ENCODE assay signal across 23 cellular contexts in genomic region chr10:125369382-125370326, GRCh38.
A peak's percentile ranks its signal among the peaks of the same experiment; 100 is the strongest.
DNase-seq lines count a peak whose midpoint lies in the region; ATAC-seq, FAIRE-seq and TF ChIP-seq lines count a peak whose summit lies in the region.
"Had no signal": no experiment of that assay in that cellular context is flagged by ENCODE, and none has a peak within 500 bp of the region (broad histone marks: within the 10 kb centered on the region; RNA-seq: fewer than 3 reads in every experiment).

No MANE protein-coding gene starts in this region.

- TF ChIP-seq RAD21 in IMR-90 (IDR thresholded peaks at IDR 0.05; ENCODE audit: low read length) (no peak), H1 (IDR thresholded peaks at IDR 0.05 in 1 of 2, conservative IDR thresholded peaks at IDR 0.05 in 1 of 2; ENCODE audit: low read depth in 2 of 2, low read length in 2 of 2) (no peak), HepG2 (CRISPR knock-in tag; IDR thresholded peaks at IDR 0.05) (no peak)

- H3K79me1 ChIP-seq in IMR-90 (ENCODE audit: low read depth in 1 of 2, low read length in 2 of 2): no peaks in the 10 kb centered on the region
- H3K79me1 ChIP-seq in H1 (ENCODE audit: low read depth, low read length): no peaks in the 10 kb centered on the region
- H3K79me1 ChIP-seq in neuronal stem cell (ENCODE audit: low read depth, low read length): no peaks in the 10 kb centered on the region

- no peak overlapping the region for H4K5ac ChIP-seq in IMR-90 (ENCODE audit: low read depth, low read length)
- no peak overlapping the region for H4K5ac ChIP-seq in H1 (ENCODE audit: insufficient read length, low read depth, low read length)

- dilution Hi-C loops in IMR-90 (cut with HindIII; ENCODE audit: low sequenced_read_pairs, unreplicated experiment): no loop called here

- no peak overlapping the region for H3K4me3 Mint-ChIP-seq in activated T-helper 2 cell treated with anti-CD3 and anti-CD28 coated beads, Interferon-gamma antibody, Interleukin-2, Interleukin-4, amounts not matched to agents 10 μg/mL and 5 μg/mL and 100 μg/mL, durations not matched to agents 14 hours and 24 hours and 36 hours (ENCODE audit: low read depth)
- H3K4me3 Mint-ChIP-seq: CD14-positive monocyte; CD4-positive, alpha-beta T cell had no signal

- H3K9me3 Mint-ChIP-seq in activated T-helper 2 cell treated with anti-CD3 and anti-CD28 coated beads, Interferon-gamma antibody, Interleukin-2, Interleukin-4, amounts not matched to agents 10 μg/mL and 5 μg/mL and 100 μg/mL, durations not matched to agents 14 hours and 24 hours and 36 hours: peaks cover 8% of the 10 kb centered on the region
- H3K9me3 Mint-ChIP-seq: CD4-positive, alpha-beta T cell had no signal

- no peaks in the 10 kb centered on the region for H3K23me2 ChIP-seq in H1 (ENCODE audit: low read depth, low read length)

- no peak overlapping the region for H2BK5ac ChIP-seq in IMR-90 (ENCODE audit: low read depth, low read length, poor library complexity, severe bottlenecking)
- no peak overlapping the region for H2BK5ac ChIP-seq in H1 (ENCODE audit: low read depth, low read length)
- no peak overlapping the region for H2BK5ac ChIP-seq in neuronal stem cell (ENCODE audit: low read length)

- no peak overlapping the region for H4K8ac ChIP-seq in IMR-90 (ENCODE audit: low read depth in 2 of 2, low read length in 2 of 2)
- H4K8ac ChIP-seq in H1 (ENCODE audit: extremely low read depth, insufficient read depth, low read length): no peak overlapping the region; the same call in 1 of the 2 replicates
- H4K8ac ChIP-seq in neuronal stem cell (ENCODE audit: low read depth, low read length): no peak overlapping the region

- no peak overlapping the region for H3K4ac ChIP-seq in IMR-90 (ENCODE audit: low read depth, low read length)
- no peak overlapping the region for H3K4ac ChIP-seq in H1 (replicated peaks; ENCODE audit: insufficient read length, low read depth, low read length)
- no peak overlapping the region for H3K4ac ChIP-seq in neuronal stem cell (ENCODE audit: low read length)

- DNase-seq in IMR-90: no peak
- DNase-seq in H1 (ENCODE audit: low read depth in 1 of 2, low spot score in 2 of 2): no peak
- no peak for DNase-seq in HepG2 (ENCODE audit: low spot score)
- DNase-seq in neuronal stem cell (ENCODE audit: low spot score): no peak
- no peak for DNase-seq in activated T-helper 2 cell treated with anti-CD3 and anti-CD28 coated beads, Interferon-gamma antibody, Interleukin-2, Interleukin-4, amounts not matched to agents 10 μg/mL and 5 μg/mL and 100 μg/mL, durations not matched to agents 14 hours and 24 hours and 36 hours (ENCODE audit: low spot score)
- no peak for DNase-seq in HPDE6-E6E7 (ENCODE audit: extremely low spot score)
- DNase-seq: 8988T; ACHN; AML-193; CD4-positive, alpha-beta T cell; CD8-positive, alpha-beta memory T cell; DMS 273 treated with DMSO at 0.1 percent for 48 hours; DMS79; GOT3; HCEC 1CT had no signal

- H3K9ac ChIP-seq in IMR-90 (ENCODE audit: low read depth, low read length): no peak overlapping the region
- no peak overlapping the region for H3K9ac ChIP-seq in H1 (replicated peaks in 1 of 4; ENCODE audit: extremely low read depth in 1 of 4, low read depth in 3 of 4, low read length in 3 of 4)
- H3K9ac ChIP-seq in HepG2 (ENCODE audit: insufficient read depth, low read depth, low read length): no peak overlapping the region
- H3K9ac ChIP-seq in neuronal stem cell (ENCODE audit: low read depth, low read length, poor library complexity): no peak overlapping the region
- H3K9ac ChIP-seq: BLaER1 treated with 17β-estradiol and CSF1 and Interleukin-3, amounts not matched to agents 10 nM and 100 nM had no signal

- H3K27me3 Mint-ChIP-seq in activated T-helper 2 cell treated with anti-CD3 and anti-CD28 coated beads, Interferon-gamma antibody, Interleukin-2, Interleukin-4, amounts not matched to agents 10 μg/mL and 5 μg/mL and 100 μg/mL, durations not matched to agents 14 hours and 24 hours and 36 hours (ENCODE audit: low read depth): no peaks in the 10 kb centered on the region
- H3K27me3 Mint-ChIP-seq: CD4-positive, alpha-beta T cell had no signal

- H3K79me2 ChIP-seq in H1 (ENCODE audit: control insufficient read depth in 1 of 2, insufficient read depth in 2 of 2, low read length in 2 of 2): no peaks in the 10 kb centered on the region; a peak in 1 of 4 replicates
- H3K79me2 ChIP-seq in HepG2 (ENCODE audit: insufficient read depth, low read length): no peaks in the 10 kb centered on the region

- 100% methylated on average over 1 of the region's 12 CpGs; no CpG with 5 or more reads in 1 of the 2 experiments for WGBS in IMR-90 (ENCODE audit: extremely low coverage in 2 of 2, insufficient read length in 1 of 2), 2 experiments
- 87% methylated on average over 12 of the region's 12 CpGs; no CpG with 5 or more reads in 1 of the 2 experiments for WGBS in H1 (ENCODE audit: extremely low coverage in 1 of 2, insufficient coverage in 1 of 2, insufficient read length in 1 of 2, insufficient replicate concordance in 2 of 2, low coverage in 1 of 2, low lambda C conversion rate in 2 of 2, missing lambda C conversion rate in 1 of 2), 2 experiments
- 29% methylated on average over 12 of the region's 12 CpGs for WGBS in HepG2 (ENCODE audit: low lambda C conversion rate)
- WGBS in neuronal stem cell (ENCODE audit: extremely low coverage in 2 of 2, insufficient read length in 2 of 2, insufficient replicate concordance in 1 of 2), 2 donors: no CpG with 5 or more reads among the region's 12 CpGs

- H2AFZ ChIP-seq in IMR-90 (replicated peaks; ENCODE audit: low read length, poor library complexity): no peak overlapping the region
- peak overlapping the region; percentile 42; the same call in 1 of the 2 replicates for H2AFZ ChIP-seq in H1 (ENCODE audit: low read length)
- H2AFZ ChIP-seq in HepG2 (ENCODE audit: low read length): no peak overlapping the region
- H2AFZ ChIP-seq in neuronal stem cell (ENCODE audit: low read length): peak overlapping the region; percentile 66

- H3K4me1 ChIP-seq in IMR-90 (ENCODE audit: control insufficient read depth, insufficient read depth, low read length): no peaks in the 10 kb centered on the region
- H3K4me1 ChIP-seq in H1 (replicated peaks in 1 of 4; ENCODE audit: control insufficient read depth in 3 of 4, insufficient read depth in 4 of 4, low read length in 3 of 4): peaks cover 0 to 2% (median 0%) of the 10 kb centered on the region in 4 experiments; a peak in 1 of 7 replicates
- no peaks in the 10 kb centered on the region for H3K4me1 ChIP-seq in HepG2 (ENCODE audit: insufficient read depth, low read length)
- peaks cover 0 to 2% of the 10 kb centered on the region in 2 donors for H3K4me1 ChIP-seq in neuronal stem cell (ENCODE audit: control insufficient read depth in 2 of 2, insufficient read depth in 1 of 2, low read depth in 1 of 2, low read length in 2 of 2)
- H3K4me1 ChIP-seq: A549, BE2C had no signal

- no peak overlapping the region for H3K56ac ChIP-seq in IMR-90 (ENCODE audit: extremely low read depth, insufficient read depth, low read length)
- H3K56ac ChIP-seq in H1 (replicated peaks; ENCODE audit: insufficient read length, low read depth, low read length): no peak overlapping the region

- H2BK120ac ChIP-seq in IMR-90 (ENCODE audit: low read depth, low read length) (no peak overlapping the region), H1 (replicated peaks; ENCODE audit: low read depth, low read length) (no peak overlapping the region), neuronal stem cell (ENCODE audit: low read depth, low read length) (no peak overlapping the region)

- intact Hi-C loops in IMR-90 (cut with micrococcal nuclease) (no loop called here), HepG2 (cut with micrococcal nuclease; ENCODE audit: unreplicated experiment) (no loop called here)
- intact Hi-C loops in activated T-helper 2 cell treated with anti-CD3 and anti-CD28 coated beads, Interferon-gamma antibody, Interleukin-2, Interleukin-4, amounts not matched to agents 10 μg/mL and 5 μg/mL and 100 μg/mL, durations not matched to agents 14 hours and 24 hours and 36 hours (cut with micrococcal nuclease): no loop called here

- H3K4me1 Mint-ChIP-seq in activated T-helper 2 cell treated with anti-CD3 and anti-CD28 coated beads, Interferon-gamma antibody, Interleukin-2, Interleukin-4, amounts not matched to agents 10 μg/mL and 5 μg/mL and 100 μg/mL, durations not matched to agents 14 hours and 24 hours and 36 hours (ENCODE audit: low read depth): no peaks in the 10 kb centered on the region
- H3K4me1 Mint-ChIP-seq: CD14-positive monocyte; CD8-positive, alpha-beta memory T cell had no signal

- POLR2A ChIA-PET in IMR-90 (lab: Charles Lee; ENCODE audit: unreplicated experiment) (no interaction called here), H1 (lab: Charles Lee; ENCODE audit: partially characterized antibody) (no interaction called here), HepG2 (lab: Yijun Ruan, JAX) (no interaction called here)

- H2AK5ac ChIP-seq in IMR-90 (ENCODE audit: low read depth, low read length) (no peak overlapping the region), H1 (ENCODE audit: low read depth, low read length) (no peak overlapping the region), neuronal stem cell (ENCODE audit: low read depth, low read length) (no peak overlapping the region)

- H4K91ac ChIP-seq in IMR-90 (ENCODE audit: insufficient read depth, low read depth, low read length) (no peak overlapping the region), H1 (replicated peaks; ENCODE audit: insufficient read length, low read length) (no peak overlapping the region), neuronal stem cell (ENCODE audit: low read depth, low read length, poor library complexity) (no peak overlapping the region)

- H3K27me3 ChIP-seq in IMR-90 (ENCODE audit: control insufficient read depth, insufficient read depth, low read length) (peaks cover 1% of the 10 kb centered on the region), H1 (replicated peaks in 1 of 4; ENCODE audit: control insufficient read depth in 3 of 4, extremely low read depth in 1 of 4, insufficient read depth in 3 of 4, low read length in 3 of 4) (peaks cover 0 to 3% (median 0%) of the 10 kb centered on the region in 4 experiments; a peak in 2 of 7 replicates), HepG2 (ENCODE audit: control insufficient read depth in 1 of 2, insufficient read depth in 2 of 2, low read length in 2 of 2) (peaks cover 0 to 2% of the 10 kb centered on the region in 2 experiments; a peak in 1 of 5 replicates), neuronal stem cell (ENCODE audit: control insufficient read depth in 3 of 3, insufficient read depth in 3 of 3, low read depth in 1 of 3, low read length in 3 of 3) (no peaks in the 10 kb centered on the region)
- H3K27me3 ChIP-seq: BE2C; BLaER1 treated with 17β-estradiol and CSF1 and Interleukin-3, amounts not matched to agents 10 nM and 100 nM had no signal

- no peaks in the 10 kb centered on the region for H3K36me3 Mint-ChIP-seq in activated T-helper 2 cell treated with anti-CD3 and anti-CD28 coated beads, Interferon-gamma antibody, Interleukin-2, Interleukin-4, amounts not matched to agents 10 μg/mL and 5 μg/mL and 100 μg/mL, durations not matched to agents 14 hours and 24 hours and 36 hours (ENCODE audit: low read depth)
- H3K36me3 Mint-ChIP-seq: CD14-positive monocyte; CD8-positive, alpha-beta memory T cell had no signal

- CTCF ChIA-PET in IMR-90 (lab: Yijun Ruan, JAX) (no interaction called here), H1 (lab: Charles Lee; ENCODE audit: partially characterized antibody) (interaction anchor here (0.7 to 2.4 kb wide), 12 partner anchors 9 to 183 kb away, joined by 3 to 12 read pairs (median 4); no protein-coding TSS in a partner anchor), HepG2 (lab: Yijun Ruan, JAX; ENCODE audit: low intra/inter-chr PET ratio, low total read pairs) (no interaction called here)

- TF ChIP-seq POLR2A in IMR-90 (IDR thresholded peaks at IDR 0.05; ENCODE audit: low read depth, low read length) (no peak), H1 (IDR thresholded peaks at IDR 0.05; ENCODE audit: control extremely low read depth in 1 of 2, low read depth in 2 of 2, low read length in 2 of 2) (no peak), HepG2 (IDR thresholded peaks at IDR 0.05; ENCODE audit: insufficient read depth in 1 of 2, low read depth in 2 of 2, low read length in 2 of 2) (no peak)

- no peak for FAIRE-seq in H1 (lab: Jason Lieb, UNC)
- no peak for FAIRE-seq in HepG2 (lab: Jason Lieb, UNC)
- FAIRE-seq: A549, D721Med, GM12892, GM19239 had no signal

- H2BK20ac ChIP-seq in IMR-90 (ENCODE audit: low read depth, low read length) (no peak overlapping the region), H1 (ENCODE audit: low read length) (no peak overlapping the region)

- ATAC-seq in IMR-90 (ENCODE audit: low read depth) (no peak), HepG2 (no peak), HG02884 (IDR thresholded peaks at IDR 0.05; ENCODE audit: unreplicated experiment) (no peak)
- ATAC-seq: A549 had no signal

- TF ChIP-seq EP300 in H1 (IDR thresholded peaks at IDR 0.05; ENCODE audit: borderline replicate concordance in 1 of 2, low read depth in 2 of 2, low read length in 2 of 2) (no peak), HepG2 (IDR thresholded peaks at IDR 0.05; ENCODE audit: low read depth in 2 of 2, low read length in 2 of 2) (no peak), HepG2 (CRISPR knock-in tag; IDR thresholded peaks at IDR 0.05; ENCODE audit: borderline replicate concordance) (no peak)

- TF ChIP-seq CTCF in IMR-90 (conservative IDR thresholded peaks at IDR 0.05; ENCODE audit: low read depth, low read length) (no peak), H1 (IDR thresholded peaks at IDR 0.05; ENCODE audit: control extremely low read depth in 1 of 3, insufficient read depth in 1 of 3, low read depth in 1 of 3, low read length in 3 of 3) (no peak), HepG2 (CRISPR knock-in tag; IDR thresholded peaks at IDR 0.05) (no peak)

- H2BK12ac ChIP-seq in H1 (ENCODE audit: low read depth, low read length) (no peak overlapping the region), neuronal stem cell (ENCODE audit: low read length) (no peak overlapping the region)

- no peak overlapping the region for H2AK9ac ChIP-seq in IMR-90 (replicated peaks; ENCODE audit: low read depth, low read length, poor library complexity)

- no peak overlapping the region for H3K27ac Mint-ChIP-seq in activated T-helper 2 cell treated with anti-CD3 and anti-CD28 coated beads, Interferon-gamma antibody, Interleukin-2, Interleukin-4, amounts not matched to agents 10 μg/mL and 5 μg/mL and 100 μg/mL, durations not matched to agents 14 hours and 24 hours and 36 hours
- H3K27ac Mint-ChIP-seq: CD14-positive monocyte; CD4-positive, alpha-beta T cell; CD8-positive, alpha-beta memory T cell had no signal

- H3K36me3 ChIP-seq in IMR-90 (ENCODE audit: control insufficient read depth, insufficient read depth, low read length) (no peaks in the 10 kb centered on the region), H1 (ENCODE audit: control insufficient read depth in 2 of 4, insufficient read depth in 4 of 4, low read length in 3 of 4) (no peaks in the 10 kb centered on the region), HepG2 (replicated peaks in 1 of 2; ENCODE audit: control insufficient read depth in 1 of 2, insufficient read depth in 2 of 2, low read length in 2 of 2) (no peaks in the 10 kb centered on the region), neuronal stem cell (replicated peaks in 1 of 2; ENCODE audit: control insufficient read depth in 2 of 2, insufficient read depth in 2 of 2, low read length in 2 of 2) (no peaks in the 10 kb centered on the region)
- H3K36me3 ChIP-seq: BE2C; BLaER1 treated with 17β-estradiol and CSF1 and Interleukin-3, amounts not matched to agents 10 nM and 100 nM had no signal

- H3K23ac ChIP-seq in IMR-90 (ENCODE audit: low read depth, low read length) (no peak overlapping the region), H1 (ENCODE audit: insufficient read length) (no peak overlapping the region), neuronal stem cell (ENCODE audit: low read depth, low read length, poor library complexity) (no peak overlapping the region)

- H3K18ac ChIP-seq in IMR-90 (ENCODE audit: low read depth, low read length) (no peak overlapping the region), H1 (ENCODE audit: extremely low read depth, low read length) (no peak overlapping the region), neuronal stem cell (ENCODE audit: low read length) (no peak overlapping the region)

- H4K20me1 ChIP-seq in IMR-90 (ENCODE audit: insufficient read depth, low read length): no peaks in the 10 kb centered on the region
- H4K20me1 ChIP-seq in H1 (replicated peaks in 1 of 2; ENCODE audit: control insufficient read depth in 1 of 2, insufficient read depth in 2 of 2, low read length in 2 of 2): no peaks in the 10 kb centered on the region
- no peaks in the 10 kb centered on the region for H4K20me1 ChIP-seq in HepG2 (ENCODE audit: insufficient read depth, low read length)
- H4K20me1 ChIP-seq: BLaER1 treated with 17β-estradiol and CSF1 and Interleukin-3, amounts not matched to agents 10 nM and 100 nM had no signal

- H2BK15ac ChIP-seq in IMR-90 (ENCODE audit: low read depth, low read length) (no peak overlapping the region), H1 (ENCODE audit: low read length) (no peak overlapping the region), neuronal stem cell (ENCODE audit: low read length) (no peak overlapping the region)

- no peak overlapping the region for H3K4me3 ChIP-seq in IMR-90 (ENCODE audit: insufficient read depth, low read depth, low read length)
- H3K4me3 ChIP-seq in H1 (ENCODE audit: extremely low read depth in 1 of 4, insufficient read depth in 2 of 4, low read depth in 3 of 4, low read length in 4 of 4): no peak overlapping the region
- no peak overlapping the region for H3K4me3 ChIP-seq in HepG2 (replicated peaks in 1 of 3; ENCODE audit: insufficient read depth in 1 of 3, low read depth in 2 of 3, low read length in 3 of 3)
- H3K4me3 ChIP-seq in neuronal stem cell (ENCODE audit: low read length in 2 of 2): no peak overlapping the region
- H3K4me3 ChIP-seq: A549; BLaER1 treated with 17β-estradiol and CSF1 and Interleukin-3, amounts not matched to agents 10 nM and 100 nM had no signal

- H3K27ac ChIP-seq in IMR-90 (ENCODE audit: insufficient read depth, low read length) (no peak overlapping the region), H1 (ENCODE audit: low read depth, low read length) (no peak overlapping the region), HepG2 (ENCODE audit: extremely low read length, insufficient read depth, low read length) (no peak overlapping the region), neuronal stem cell (replicated peaks; ENCODE audit: low read length) (no peak overlapping the region)
- H3K27ac ChIP-seq: A549; BLaER1 treated with 17β-estradiol and CSF1 and Interleukin-3, amounts not matched to agents 10 nM and 100 nM had no signal

- in situ Hi-C loops in IMR-90 (cut with MboI; ENCODE audit: low sequenced_read_pairs): no loop called here
- in situ Hi-C loops in HepG2 (cut with HindIII; ENCODE audit: extremely low pct_ligation_motif_present, low pct_unique_long_range_greater_than_20kb): no loop called here

- H3K9me3 ChIP-seq in IMR-90 (ENCODE audit: control insufficient read depth, insufficient read depth, low read length) (no peaks in the 10 kb centered on the region), H1 (ENCODE audit: insufficient read depth in 2 of 2, low read depth in 1 of 2, low read length in 1 of 2) (no peaks in the 10 kb centered on the region), HepG2 (ENCODE audit: low read length) (no peaks in the 10 kb centered on the region), neuronal stem cell (replicated peaks in 1 of 2; ENCODE audit: control insufficient read depth in 2 of 2, insufficient read depth in 1 of 2, low read depth in 1 of 2, low read length in 2 of 2) (no peaks in the 10 kb centered on the region)
- H3K9me3 ChIP-seq: A549, BE2C had no signal

- BruUV-seq in IMR-90 (replicated peaks; lab: Mats Ljungman, UMichigan) (no TSS peak), HepG2 (replicated peaks; lab: Mats Ljungman, UMichigan) (no TSS peak)

- H3K4me2 ChIP-seq in IMR-90 (ENCODE audit: low read depth, low read length) (no peak overlapping the region), H1 (ENCODE audit: insufficient read depth in 1 of 2, low read depth in 2 of 2, low read length in 2 of 2) (no peak overlapping the region), HepG2 (ENCODE audit: low read depth, low read length) (no peak overlapping the region), neuronal stem cell (ENCODE audit: insufficient read depth, low read length, poor library complexity, severe bottlenecking) (no peak overlapping the region)
- H3K4me2 ChIP-seq: A549; BLaER1 treated with 17β-estradiol and CSF1 and Interleukin-3, amounts not matched to agents 10 nM and 100 nM had no signal

- H3K14ac ChIP-seq in IMR-90 (replicated peaks; ENCODE audit: low read depth, low read length): no peak overlapping the region
- H3K14ac ChIP-seq in H1 (ENCODE audit: insufficient read length): no peak overlapping the region
- no peak overlapping the region for H3K14ac ChIP-seq in neuronal stem cell (ENCODE audit: low read length)

- H3K9me1 ChIP-seq in IMR-90 (ENCODE audit: insufficient read depth, low read length): no peaks in the 10 kb centered on the region

Comparison
In these comparisons a context has a peak if more than half of its experiments do, and no peak if none do; other contexts are left out.
1. H2AFZ ChIP-seq: peak in H1 (single experiment) and neuronal stem cell (single experiment); none in IMR-90 (single experiment) and HepG2 (single experiment).